In genomic region chr1:52928083-52928404, GRCh38 we compare ENCODE assay signal across 8 cellular contexts. TPM values are rescaled to one million over a fixed set of nuclear protein-coding genes. Genes with fewer than 3 reads are reported as not detected.
DNase-seq lines count a peak whose midpoint lies in the region; ATAC-seq and TF ChIP-seq lines count a peak whose summit lies in the region.

No MANE protein-coding gene starts in this region.

- no peak overlapping the region for H3K4ac ChIP-seq in H9 (ENCODE audit: low read depth, low read length)

- H3K27me3 ChIP-seq in H9 (ENCODE audit: insufficient read depth, low read length) (peaks cover 12% of the 10 kb centered on the region; the same call in 1 of the 2 replicates), skeletal muscle satellite cell (ENCODE audit: control insufficient read depth, insufficient read depth, low read length) (no peaks in the 10 kb centered on the region)

- H4K8ac ChIP-seq in H9 (replicated peaks; ENCODE audit: insufficient read length, low read depth, low read length) = no peak overlapping the region

- no peaks in the 10 kb centered on the region for H3K9me3 Mint-ChIP-seq in H9
- no peaks in the 10 kb centered on the region for H3K9me3 Mint-ChIP-seq in activated CD4-positive, alpha-beta memory T cell treated with anti-CD3 and anti-CD28 coated beads for 36 hours

- intact Hi-C loops in activated CD4-positive, alpha-beta memory T cell treated with anti-CD3 and anti-CD28 coated beads for 36 hours (cut with micrococcal nuclease) = loop anchor here (10.0 kb wide), 1 partner anchor 373 kb away; the partner anchor contains the start of gene TUT4
- intact Hi-C loops in left ventricle myocardium superior (cut with micrococcal nuclease) = no loop called here

- WGBS in H9 (ENCODE audit: extremely low coverage, insufficient read length, low lambda C conversion rate) = no CpG with 5 or more reads among the region's 11 CpGs

- H3K14ac ChIP-seq in H9 (ENCODE audit: insufficient read depth, low read length) = no peak overlapping the region

- H3K4me1 Mint-ChIP-seq in H9 = peaks cover 7 to 10% of the 10 kb centered on the region in 2 experiments
- H3K4me1 Mint-ChIP-seq in activated CD4-positive, alpha-beta memory T cell treated with anti-CD3 and anti-CD28 coated beads for 36 hours (ENCODE audit: low read depth) = peaks cover 13% of the 10 kb centered on the region

- H3K27ac ChIP-seq in H9 (ENCODE audit: insufficient read length, low read depth, low read length) = no peak overlapping the region

- peak overlapping the region; percentile 60 to 80 for H3K4me3 Mint-ChIP-seq in H9
- peak overlapping the region; percentile 76 for H3K4me3 Mint-ChIP-seq in activated CD4-positive, alpha-beta memory T cell treated with anti-CD3 and anti-CD28 coated beads for 36 hours

- no peak for TF ChIP-seq CTCF in H9 (conservative IDR thresholded peaks at IDR 0.05)

- DNase-seq in H9 (no peak), left ventricle myocardium superior (no peak), NCI-H1092 treated with DMSO at 0.1 percent for 48 hours (lab: John Stamatoyannopoulos, UW) (no peak), DMS53 treated with DMSO at 0.1 percent for 48 hours (lab: John Stamatoyannopoulos, UW; ENCODE audit: unreplicated experiment) (no peak), RPMI8226 (no peak)
- DNase-seq in activated CD4-positive, alpha-beta memory T cell treated with anti-CD3 and anti-CD28 coated beads for 36 hours = no peak

- CTCF ChIA-PET in activated CD4-positive, alpha-beta memory T cell treated with anti-CD3 and anti-CD28 coated beads for 36 hours (lab: Charles Lee) = interaction anchor here (1.2 kb wide), 1 partner anchor 9 kb away, joined by 6 read pairs; no protein-coding TSS in a partner anchor

- H2BK15ac ChIP-seq in H9 (ENCODE audit: low read depth, low read length) = no peak overlapping the region

- peak overlapping the region; percentile 83 for H3K4me3 ChIP-seq in skeletal muscle satellite cell (ENCODE audit: low read length)

- no peak overlapping the region for H2BK5ac ChIP-seq in H9 (ENCODE audit: insufficient read length, low read length)

- H3K4me2 ChIP-seq in H9 (ENCODE audit: insufficient read depth, insufficient read length, low read length) = peak overlapping the region; percentile 58
- peak overlapping the region; percentile 90 for H3K4me2 ChIP-seq in skeletal muscle satellite cell (ENCODE audit: low read length)

- H3K56ac ChIP-seq in H9 (ENCODE audit: insufficient read length, low read depth, low read length) = no peak overlapping the region

- no peak overlapping the region for H2AK5ac ChIP-seq in H9 (ENCODE audit: insufficient read length, low read length)

- H3K9ac ChIP-seq in H9 (ENCODE audit: extremely low read depth, insufficient read length, low read length) (no peak overlapping the region), skeletal muscle satellite cell (ENCODE audit: low read depth, low read length) (peak overlapping the region; percentile 77)

- no peak overlapping the region for H3K18ac ChIP-seq in H9 (ENCODE audit: insufficient read length, low read depth, low read length)

- no peak overlapping the region for H2BK20ac ChIP-seq in H9 (ENCODE audit: low read depth, low read length, poor library complexity, severe bottlenecking)

- H3K36me3 Mint-ChIP-seq in H9 (ENCODE audit: insufficient read depth in 1 of 3, low read depth in 3 of 3) = peaks cover 0 to 1% (median 0%) of the 10 kb centered on the region in 3 experiments; a peak in 1 of 7 replicates
- no peaks in the 10 kb centered on the region for H3K36me3 Mint-ChIP-seq in activated CD4-positive, alpha-beta memory T cell treated with anti-CD3 and anti-CD28 coated beads for 36 hours

- no peaks in the 10 kb centered on the region for H3K79me1 ChIP-seq in H9 (ENCODE audit: insufficient read depth, low read depth, low read length, poor library complexity, severe bottlenecking)

- H3K23me2 ChIP-seq in H9 (ENCODE audit: insufficient read length, low read depth, low read length, poor library complexity, severe bottlenecking) = peaks cover 11% of the 10 kb centered on the region

- H2BK12ac ChIP-seq in H9 (ENCODE audit: insufficient read length, low read depth, low read length) = no peak overlapping the region

- no peak overlapping the region for H3K23ac ChIP-seq in H9 (ENCODE audit: insufficient read length, low read depth, low read length)

- no peak overlapping the region for H4K91ac ChIP-seq in H9 (ENCODE audit: insufficient read length, low read depth, low read length)

- ATAC-seq in left ventricle myocardium superior (peak; percentile 43), GM18517 (IDR thresholded peaks at IDR 0.05; ENCODE audit: unreplicated experiment) (no peak)

- no peaks in the 10 kb centered on the region for H3K79me2 ChIP-seq in H9 (ENCODE audit: insufficient read depth, low read length)

- no peaks in the 10 kb centered on the region for H3K36me3 ChIP-seq in skeletal muscle satellite cell (ENCODE audit: insufficient read depth, low read length)

- no peak overlapping the region for H3T11ph ChIP-seq in H9 (ENCODE audit: low read length)

- no peak overlapping the region for H2AFZ ChIP-seq in H9 (ENCODE audit: low read length)

- H3K4me1 ChIP-seq in H9 (ENCODE audit: insufficient read depth, low read length) = no peaks in the 10 kb centered on the region; the same call in 1 of the 2 replicates
- peaks cover 11% of the 10 kb centered on the region for H3K4me1 ChIP-seq in skeletal muscle satellite cell (ENCODE audit: control insufficient read depth, insufficient read depth, low read length)

- H2BK120ac ChIP-seq in H9 (ENCODE audit: low read depth, low read length, poor library complexity, severe bottlenecking) = no peak overlapping the region

- H3K27ac Mint-ChIP-seq in H9 = no peak overlapping the region
- H3K27ac Mint-ChIP-seq in activated CD4-positive, alpha-beta memory T cell treated with anti-CD3 and anti-CD28 coated beads for 36 hours = no peak overlapping the region

- H3K27me3 Mint-ChIP-seq in H9 (ENCODE audit: low read depth) = peaks cover 57% of the 10 kb centered on the region
- no peaks in the 10 kb centered on the region for H3K27me3 Mint-ChIP-seq in activated CD4-positive, alpha-beta memory T cell treated with anti-CD3 and anti-CD28 coated beads for 36 hours

- POLR2A ChIA-PET in activated CD4-positive, alpha-beta memory T cell treated with anti-CD3 and anti-CD28 coated beads for 36 hours (lab: Charles Lee) = no interaction called here

- H3K9me3 ChIP-seq in H9 (ENCODE audit: control insufficient read depth, low read depth, low read length) (no peaks in the 10 kb centered on the region), skeletal muscle satellite cell (replicated peaks; ENCODE audit: low read length) (no peaks in the 10 kb centered on the region)

- no peak overlapping the region for H4K5ac ChIP-seq in H9 (ENCODE audit: insufficient read length, low read depth, low read length)

- no peaks in the 10 kb centered on the region for H4K20me1 ChIP-seq in H9 (ENCODE audit: control insufficient read depth, insufficient read depth, insufficient read length)

RNA-seq across cellular contexts. Expression of gene SCP2, which starts 1.0 kb away (rescaled TPM):
- total RNA-seq in H9 (2021) (48.8 and 57.2 TPM in 2 replicates), left ventricle myocardium superior (144 TPM)
- total RNA-seq in activated CD4-positive, alpha-beta memory T cell treated with anti-CD3 and anti-CD28 coated beads for 36 hours = 10 to 100 TPM; 78.1 to 81.1 TPM
- 87.6 and 119 TPM in 2 replicates for total RNA-seq in skeletal muscle satellite cell (2012; rRNA removed)

RNA-seq across cellular contexts. Expression of gene ECHDC2, which starts 6.5 kb away (rescaled TPM):
- 30.6 and 31.2 TPM in 2 replicates for total RNA-seq in H9 (2021)
- total RNA-seq in activated CD4-positive, alpha-beta memory T cell treated with anti-CD3 and anti-CD28 coated beads for 36 hours = 10 to 100 TPM; 47.7 to 50.8 TPM
- total RNA-seq in left ventricle myocardium superior = 155 TPM
- total RNA-seq in skeletal muscle satellite cell (2012; rRNA removed) = 5.5 and 11.9 TPM in 2 replicates
